8 cellular contexts compared by ENCODE assay signal in the genomic region with DNA sequence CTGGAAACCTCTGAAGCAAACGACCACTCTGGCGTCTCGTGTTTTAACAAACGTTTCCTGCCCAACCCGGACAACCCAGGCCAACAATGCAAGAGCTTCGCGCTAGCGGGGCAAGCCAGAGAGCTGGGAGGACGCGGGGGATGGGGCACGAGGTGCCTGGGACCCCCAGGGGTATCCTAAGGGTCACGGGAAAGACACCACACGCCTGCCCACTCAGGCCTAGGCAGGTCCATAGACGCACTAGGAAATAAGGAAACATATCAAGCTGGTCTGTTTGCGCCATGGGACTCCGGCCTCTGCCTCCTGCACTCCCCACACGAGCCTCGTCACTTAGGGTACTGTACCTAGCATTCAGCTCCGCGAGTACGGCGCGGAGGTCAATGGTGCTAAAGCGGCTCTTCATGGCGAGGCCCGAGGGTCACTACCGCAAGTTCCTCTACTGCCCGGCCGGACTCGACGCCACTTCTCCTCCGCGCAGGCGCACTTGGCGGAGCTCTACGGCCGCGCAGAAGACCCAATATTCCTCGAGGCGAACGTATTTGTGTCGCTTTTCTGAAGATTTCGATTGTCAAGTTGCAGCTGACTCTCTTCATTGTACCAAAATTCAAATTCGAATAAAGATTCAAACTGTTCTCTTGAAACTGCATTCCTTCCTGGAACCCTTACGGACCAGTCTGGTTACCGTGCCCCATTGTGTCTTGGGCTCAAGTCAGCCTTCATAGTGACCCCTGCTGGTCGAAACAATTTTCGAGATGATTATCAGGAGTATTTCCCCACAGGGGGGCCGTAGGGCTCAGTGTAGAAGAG. TPM values are rescaled to one million over a fixed set of nuclear protein-coding genes. Genes with fewer than 3 reads are reported as not detected.
A peak's percentile ranks its signal among the peaks of the same experiment; 100 is the strongest.
DNase-seq lines count a peak whose midpoint lies in the region; ATAC-seq, FAIRE-seq and TF ChIP-seq lines count a peak whose summit lies in the region.

A gene with protein sequence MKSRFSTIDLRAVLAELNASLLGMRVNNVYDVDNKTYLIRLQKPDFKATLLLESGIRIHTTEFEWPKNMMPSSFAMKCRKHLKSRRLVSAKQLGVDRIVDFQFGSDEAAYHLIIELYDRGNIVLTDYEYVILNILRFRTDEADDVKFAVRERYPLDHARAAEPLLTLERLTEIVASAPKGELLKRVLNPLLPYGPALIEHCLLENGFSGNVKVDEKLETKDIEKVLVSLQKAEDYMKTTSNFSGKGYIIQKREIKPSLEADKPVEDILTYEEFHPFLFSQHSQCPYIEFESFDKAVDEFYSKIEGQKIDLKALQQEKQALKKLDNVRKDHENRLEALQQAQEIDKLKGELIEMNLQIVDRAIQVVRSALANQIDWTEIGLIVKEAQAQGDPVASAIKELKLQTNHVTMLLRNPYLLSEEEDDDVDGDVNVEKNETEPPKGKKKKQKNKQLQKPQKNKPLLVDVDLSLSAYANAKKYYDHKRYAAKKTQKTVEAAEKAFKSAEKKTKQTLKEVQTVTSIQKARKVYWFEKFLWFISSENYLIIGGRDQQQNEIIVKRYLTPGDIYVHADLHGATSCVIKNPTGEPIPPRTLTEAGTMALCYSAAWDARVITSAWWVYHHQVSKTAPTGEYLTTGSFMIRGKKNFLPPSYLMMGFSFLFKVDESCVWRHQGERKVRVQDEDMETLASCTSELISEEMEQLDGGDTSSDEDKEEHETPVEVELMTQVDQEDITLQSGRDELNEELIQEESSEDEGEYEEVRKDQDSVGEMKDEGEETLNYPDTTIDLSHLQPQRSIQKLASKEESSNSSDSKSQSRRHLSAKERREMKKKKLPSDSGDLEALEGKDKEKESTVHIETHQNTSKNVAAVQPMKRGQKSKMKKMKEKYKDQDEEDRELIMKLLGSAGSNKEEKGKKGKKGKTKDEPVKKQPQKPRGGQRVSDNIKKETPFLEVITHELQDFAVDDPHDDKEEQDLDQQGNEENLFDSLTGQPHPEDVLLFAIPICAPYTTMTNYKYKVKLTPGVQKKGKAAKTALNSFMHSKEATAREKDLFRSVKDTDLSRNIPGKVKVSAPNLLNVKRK (minus strand): TSS at position 438 of the 807 bp plus-strand sequence. CDS start 35 bp downstream, at position 403.

- H3K4me3 Mint-ChIP-seq in brain = peak within 1 kb of the TSS; percentile 93 to 99 (median 98)

- peak within 1 kb of the TSS; percentile 70 for H3K4me2 ChIP-seq in skeletal muscle satellite cell (ENCODE audit: low read length)

- FAIRE-seq in TTC549 (lab: Jason Lieb, UNC) = peak; percentile 19

- peaks cover 43% of the 10 kb centered on the region for H3K4me1 Mint-ChIP-seq in brain

- H3K9ac ChIP-seq in iPS-15b (ENCODE audit: low read depth, low read length) = peak within 1 kb of the TSS; percentile 96
- H3K9ac ChIP-seq in skeletal muscle satellite cell (ENCODE audit: low read depth, low read length) = peak within 1 kb of the TSS; percentile 96

- peaks cover 31% of the 10 kb centered on the region for H3K36me3 Mint-ChIP-seq in brain

- DNase-seq in SIG-M5 treated with dmso at 0.1 percent for 504 hours (lab: John Stamatoyannopoulos, UW; ENCODE audit: unreplicated experiment) (peak; percentile 89), SIG-M5 (lab: John Stamatoyannopoulos, UW) (no peak), NCI-H2081 (lab: John Stamatoyannopoulos, UW) (peak; percentile 84 to 92)

- H3K27me3 ChIP-seq in iPS-15b (ENCODE audit: control insufficient read depth, insufficient read depth, low read length) = no peaks in the 10 kb centered on the region
- H3K27me3 ChIP-seq in skeletal muscle satellite cell (ENCODE audit: control insufficient read depth, insufficient read depth, low read length) = no peaks in the 10 kb centered on the region

- H3K27me3 Mint-ChIP-seq in brain = peaks cover 6% of the 10 kb centered on the region

- peaks cover 3% of the 10 kb centered on the region for H3K36me3 ChIP-seq in iPS-15b (ENCODE audit: control insufficient read depth, insufficient read depth, low read length)
- peaks cover 19% of the 10 kb centered on the region for H3K36me3 ChIP-seq in skeletal muscle satellite cell (ENCODE audit: insufficient read depth, low read length)

- peak within 1 kb of the TSS; percentile 99 to 100 (median 100) for H3K27ac Mint-ChIP-seq in brain

- no peaks in the 10 kb centered on the region for H3K4me1 ChIP-seq in iPS-15b (ENCODE audit: control insufficient read depth, insufficient read depth, low read length)
- H3K4me1 ChIP-seq in skeletal muscle satellite cell (ENCODE audit: control insufficient read depth, insufficient read depth, low read length) = peaks cover 10% of the 10 kb centered on the region

- H3K4me3 ChIP-seq in iPS-15b (ENCODE audit: low read depth, low read length) (peak within 1 kb of the TSS; percentile 99), skeletal muscle satellite cell (ENCODE audit: low read length) (peak within 1 kb of the TSS; percentile 88)

- ATAC-seq in HG03039 (IDR thresholded peaks at IDR 0.05; ENCODE audit: unreplicated experiment) = peak; percentile 73

- peak; percentile 87 to 95 for TF ChIP-seq CTCF in brain (conservative IDR thresholded peaks at IDR 0.05)

- H3K9me3 Mint-ChIP-seq in brain = peaks cover 0 to 3% (median 0%) of the 10 kb centered on the region in 5 experiments

- H3K9me3 ChIP-seq in iPS-15b (ENCODE audit: control insufficient read depth, insufficient read depth, low read length) (no peaks in the 10 kb centered on the region), skeletal muscle satellite cell (replicated peaks; ENCODE audit: low read length) (no peaks in the 10 kb centered on the region)

RNA-seq across cellular contexts. Expression of the gene that starts here (rescaled TPM):
- polyA plus RNA-seq in brain (ENCODE audit: insufficient read depth, low read depth, low replicate concordance) = 12.6 TPM
- 40.3 and 40.4 TPM in 2 replicates for total RNA-seq in skeletal muscle satellite cell (2012; rRNA removed)
